In genomic region chr6:163232015-163232523, GRCh38 we compare ENCODE assay signal across 22 cellular contexts.
"Had no signal": no experiment of that assay in that cellular context is flagged by ENCODE, and none has a peak within 500 bp of the region (broad histone marks: within the 10 kb centered on the region; RNA-seq: fewer than 3 reads in every experiment).

No MANE protein-coding gene starts in this region.

- H3K9ac ChIP-seq: neural progenitor cell had no signal

- H3K27me3 Mint-ChIP-seq: stimulated activated naive CD8-positive, alpha-beta T cell treated with anti-CD3 and anti-CD28 coated beads, Interleukin-15, Interleukin-2, amounts not matched to agents 100 ng/mL and 50 ng/mL, for 24 hours; type B pancreatic cell had no signal

- FAIRE-seq: bronchial epithelial cell, islet of Langerhans had no signal

- H3K27ac ChIP-seq: esophagus squamous epithelium, gastrocnemius medialis, neural progenitor cell, right lobe of liver, thoracic aorta had no signal

- H3K36me3 ChIP-seq: esophagus squamous epithelium, gastrocnemius medialis, neural progenitor cell, right lobe of liver, thoracic aorta had no signal

- H2AFZ ChIP-seq: neural progenitor cell had no signal

- H3K4me3 Mint-ChIP-seq: activated CD8-positive, alpha-beta memory T cell treated with anti-CD3 and anti-CD28 coated beads, Interleukin-2, amount 10 ng/mL, durations not matched to agents 7 days and 5 days; activated CD8-positive, alpha-beta T cell treated with anti-CD3 and anti-CD28 coated beads, Interleukin-2, amount 10 ng/mL, durations not matched to agents 7 days and 5 days; activated naive CD8-positive, alpha-beta T cell; central memory CD8-positive, alpha-beta T cell; dendritic cell treated with granulocyte-macrophage colony-stimulating factor and Interleukin-4, amounts not matched to agents 40 ng/mL and 50 ng/mL, for 4 days; naive thymus-derived CD8-positive, alpha-beta T cell; neural progenitor cell; stimulated activated naive CD8-positive, alpha-beta T cell treated with anti-CD3 and anti-CD28 coated beads, Interleukin-15, Interleukin-2, amounts not matched to agents 100 ng/mL and 50 ng/mL, for 24 hours; type B pancreatic cell had no signal

- H3K27me3 ChIP-seq: esophagus squamous epithelium, gastrocnemius medialis, neural progenitor cell, right lobe of liver had no signal

- H3K9me3 Mint-ChIP-seq: activated T-helper 2 cell treated with anti-CD3 and anti-CD28 coated beads, Interferon-gamma antibody, Interleukin-2, Interleukin-4, amounts not matched to agents 10 μg/mL and 5 μg/mL and 100 μg/mL, durations not matched to agents 14 hours and 24 hours and 36 hours; central memory CD8-positive, alpha-beta T cell; naive thymus-derived CD8-positive, alpha-beta T cell; neural progenitor cell; stimulated activated naive CD8-positive, alpha-beta T cell treated with anti-CD3 and anti-CD28 coated beads, Interleukin-15, Interleukin-2, amounts not matched to agents 100 ng/mL and 50 ng/mL, for 24 hours; type B pancreatic cell had no signal

- ATAC-seq: activated CD8-positive, alpha-beta memory T cell treated with anti-CD3 and anti-CD28 coated beads, Interleukin-2, amount 10 ng/mL, durations not matched to agents 7 days and 5 days; activated CD8-positive, alpha-beta T cell treated with anti-CD3 and anti-CD28 coated beads, Interleukin-2, amount 10 ng/mL, durations not matched to agents 7 days and 5 days; gastrocnemius medialis; naive thymus-derived CD8-positive, alpha-beta T cell had no signal

- H3K4me1 ChIP-seq: esophagus squamous epithelium, gastrocnemius medialis, neural progenitor cell had no signal

- H3K4me2 ChIP-seq: neural progenitor cell had no signal

- DNase-seq: activated CD8-positive, alpha-beta memory T cell treated with anti-CD3 and anti-CD28 coated beads, Interleukin-2, amount 10 ng/mL, durations not matched to agents 7 days and 5 days; activated CD8-positive, alpha-beta T cell treated with anti-CD3 and anti-CD28 coated beads, Interleukin-2, amount 10 ng/mL, durations not matched to agents 7 days and 5 days; activated T-cell treated with anti-CD3 and anti-CD28 coated beads, Interleukin-2, amount 50 U/mL, for 48 hours; anterior cingulate cortex; esophagus squamous epithelium; gastrocnemius medialis; glutamatergic neuron; mesenchymal stem cell; naive thymus-derived CD8-positive, alpha-beta T cell; stimulated activated CD4-positive, alpha-beta T cell treated with anti-CD3 and anti-CD28 coated beads, Interleukin-2, amount 100 ng/mL, for 48 hours; T-helper 2 cell had no signal

- H3K36me3 Mint-ChIP-seq: activated CD8-positive, alpha-beta memory T cell treated with anti-CD3 and anti-CD28 coated beads, Interleukin-2, amount 10 ng/mL, durations not matched to agents 7 days and 5 days; activated naive CD8-positive, alpha-beta T cell; naive thymus-derived CD8-positive, alpha-beta T cell; neural progenitor cell; type B pancreatic cell had no signal

- H3K27ac Mint-ChIP-seq: activated CD8-positive, alpha-beta memory T cell treated with anti-CD3 and anti-CD28 coated beads, Interleukin-2, amount 10 ng/mL, durations not matched to agents 7 days and 5 days; activated CD8-positive, alpha-beta T cell treated with anti-CD3 and anti-CD28 coated beads, Interleukin-2, amount 10 ng/mL, durations not matched to agents 7 days and 5 days; activated naive CD8-positive, alpha-beta T cell; activated T-helper 2 cell treated with anti-CD3 and anti-CD28 coated beads, Interferon-gamma antibody, Interleukin-2, Interleukin-4, amounts not matched to agents 10 μg/mL and 5 μg/mL and 100 μg/mL, durations not matched to agents 14 hours and 24 hours and 36 hours; dendritic cell treated with granulocyte-macrophage colony-stimulating factor and Interleukin-4, amounts not matched to agents 40 ng/mL and 50 ng/mL, for 4 days; stimulated activated naive CD8-positive, alpha-beta T cell treated with anti-CD3 and anti-CD28 coated beads, Interleukin-15, Interleukin-2, amounts not matched to agents 100 ng/mL and 50 ng/mL, for 24 hours; type B pancreatic cell had no signal

- H3K4me1 Mint-ChIP-seq: activated CD8-positive, alpha-beta memory T cell treated with anti-CD3 and anti-CD28 coated beads, Interleukin-2, amount 10 ng/mL, durations not matched to agents 7 days and 5 days; central memory CD8-positive, alpha-beta T cell; naive thymus-derived CD8-positive, alpha-beta T cell; neural progenitor cell had no signal

- H3K9me3 ChIP-seq: esophagus squamous epithelium, gastrocnemius medialis, right lobe of liver, thoracic aorta had no signal

- H3K4me3 ChIP-seq: esophagus squamous epithelium, gastrocnemius medialis, neural progenitor cell, right lobe of liver, thoracic aorta had no signal
